ENCODE assay signal across 9 cellular contexts in genomic region chr20:49595811-49596545, GRCh38. TPM values are rescaled to one million over a fixed set of nuclear protein-coding genes. Genes with fewer than 3 reads are reported as not detected.
A peak's percentile ranks its signal among the peaks of the same experiment; 100 is the strongest.
DNase-seq lines count a peak whose midpoint lies in the region; ATAC-seq and TF ChIP-seq lines count a peak whose summit lies in the region.
"Had no signal": no experiment of that assay in that cellular context is flagged by ENCODE, and none has a peak within 500 bp of the region (broad histone marks: within the 10 kb centered on the region; RNA-seq: fewer than 3 reads in every experiment).

No MANE protein-coding gene starts in this region.

- ATAC-seq in activated B cell treated with CpG ODN at 0.5 μM for 24 hours (ENCODE audit: low read depth) (no peak), GM19351 (IDR thresholded peaks at IDR 0.05; ENCODE audit: unreplicated experiment) (no peak)

- no peaks in the 10 kb centered on the region for H3K36me3 ChIP-seq in esophagus (ENCODE audit: control insufficient read depth in 2 of 2, insufficient read depth in 2 of 2, low read length in 1 of 2)
- no peaks in the 10 kb centered on the region for H3K36me3 ChIP-seq in effector memory CD4-positive, alpha-beta T cell (ENCODE audit: control insufficient read depth, insufficient read depth, low read length)

- 62 to 67% methylated on average over 15 of the region's 15 CpGs for WGBS in esophagus, 2 donors

- no peak for TF ChIP-seq CTCF in activated B cell treated with CpG ODN at 0.5 μM for 24 hours (IDR thresholded peaks at IDR 0.05)

- CTCF ChIA-PET in activated B cell treated with CpG ODN at 0.5 μM for 24 hours (lab: Charles Lee), result no interaction called here

- H3K27ac ChIP-seq in esophagus (ENCODE audit: low read depth in 2 of 2, low read length in 1 of 2), result peak overlapping the region; percentile 11 to 79
- H3K27ac ChIP-seq in effector memory CD4-positive, alpha-beta T cell (ENCODE audit: insufficient read depth, low read length, poor library complexity, severe bottlenecking), result no peak overlapping the region

- H3K27ac Mint-ChIP-seq in activated B cell treated with CpG ODN at 0.5 μM for 24 hours, result peak overlapping the region; percentile 46

- H3K27me3 Mint-ChIP-seq in activated B cell treated with CpG ODN at 0.5 μM for 24 hours, result no peaks in the 10 kb centered on the region

- POLR2A ChIA-PET in activated B cell treated with CpG ODN at 0.5 μM for 24 hours (lab: Charles Lee), result no interaction called here

- H3K36me3 Mint-ChIP-seq in activated B cell treated with CpG ODN at 0.5 μM for 24 hours (ENCODE audit: low read depth), result no peaks in the 10 kb centered on the region

- intact Hi-C loops in activated B cell treated with CpG ODN at 0.5 μM for 24 hours (cut with micrococcal nuclease), result no loop called here

- H3K4me3 Mint-ChIP-seq in activated B cell treated with CpG ODN at 0.5 μM for 24 hours, result no peak overlapping the region

- H3K4me1 ChIP-seq in esophagus (ENCODE audit: control insufficient read depth in 2 of 2, insufficient read depth in 2 of 2, low read length in 1 of 2), result peaks cover 9 to 14% of the 10 kb centered on the region in 2 donors
- peaks cover 26% of the 10 kb centered on the region for H3K4me1 ChIP-seq in effector memory CD4-positive, alpha-beta T cell (ENCODE audit: control insufficient read depth, insufficient read depth, low read length, poor library complexity, severe bottlenecking)

- no peaks in the 10 kb centered on the region for H3K9me3 Mint-ChIP-seq in activated B cell treated with CpG ODN at 0.5 μM for 24 hours

- no peaks in the 10 kb centered on the region for H3K27me3 ChIP-seq in esophagus (ENCODE audit: control insufficient read depth in 1 of 2, insufficient read depth in 2 of 2, low read length in 2 of 2)
- no peaks in the 10 kb centered on the region for H3K27me3 ChIP-seq in effector memory CD4-positive, alpha-beta T cell (replicated peaks; ENCODE audit: control insufficient read depth, insufficient read depth, low read length, poor library complexity, severe bottlenecking)

- peak; percentile 86 for DNase-seq in ELR (ENCODE audit: low read depth)
- DNase-seq in activated B cell treated with CpG ODN at 0.5 μM for 24 hours, result no peak
- DNase-seq in stimulated activated CD4-positive, alpha-beta T cell treated with anti-CD3 and anti-CD28 coated beads, Interleukin-2, amount 100 ng/mL, for 48 hours, result peak; percentile 69 to 70
- no peak for DNase-seq in central memory CD4-positive, alpha-beta T cell
- DNase-seq in effector memory CD4-positive, alpha-beta T cell, result no peak
- DNase-seq in DMS79 treated with DMSO at 0.1 percent for 48 hours (lab: John Stamatoyannopoulos, UW), result no peak
- DNase-seq: NCI-H2029 treated with DMSO at 0.1 percent for 48 hours had no signal

- H3K4me3 ChIP-seq in esophagus (ENCODE audit: low read depth in 1 of 2, low read length in 2 of 2), result no peak overlapping the region
- H3K4me3 ChIP-seq in effector memory CD4-positive, alpha-beta T cell (ENCODE audit: insufficient read depth, low read depth, low read length, poor library complexity, severe bottlenecking), result no peak overlapping the region

- peaks cover 8% of the 10 kb centered on the region for H3K4me1 Mint-ChIP-seq in activated B cell treated with CpG ODN at 0.5 μM for 24 hours

- H3K9me3 ChIP-seq in esophagus (ENCODE audit: control insufficient read depth in 2 of 2, insufficient read depth in 1 of 2, low read depth in 1 of 2, low read length in 1 of 2), result no peaks in the 10 kb centered on the region
- no peaks in the 10 kb centered on the region for H3K9me3 ChIP-seq in effector memory CD4-positive, alpha-beta T cell (ENCODE audit: control insufficient read depth, low read length)

RNA-seq across cellular contexts. Expression of gene PTGIS, which starts 28.0 kb away (rescaled TPM):
- not detected in 2 replicates for total RNA-seq in activated B cell treated with CpG ODN at 0.5 μM for 24 hours
- 1 to 10 TPM; 3.5 to 6.1 TPM for polyA plus RNA-seq in esophagus

Comparison
In these comparisons a context has a peak if more than half of its experiments do, and no peak if none do; other contexts are left out.
1. DNase-seq: peak in ELR (single experiment) and stimulated activated CD4-positive, alpha-beta T cell treated with anti-CD3 and anti-CD28 coated beads, Interleukin-2, amount 100 ng/mL, for 48 hours (2 of 2); none in activated B cell treated with CpG ODN at 0.5 μM for 24 hours (single experiment), central memory CD4-positive, alpha-beta T cell (single experiment), effector memory CD4-positive, alpha-beta T cell (0 of 3) and DMS79 treated with DMSO at 0.1 percent for 48 hours (single experiment).